ENCODE assay signal across 10 cellular contexts in genomic region chr5:54884195-54884536, GRCh38.
A peak's percentile ranks its signal among the peaks of the same experiment; 100 is the strongest.
DNase-seq lines count a peak whose midpoint lies in the region; ATAC-seq, FAIRE-seq and TF ChIP-seq lines count a peak whose summit lies in the region.
"Had no signal": no experiment of that assay in that cellular context is flagged by ENCODE, and none has a peak within 500 bp of the region (broad histone marks: within the 10 kb centered on the region; RNA-seq: fewer than 3 reads in every experiment).

No MANE protein-coding gene starts in this region.

- H3K79me2 ChIP-seq in GM12878 (ENCODE audit: control insufficient read depth, insufficient read depth, low read length) = no peaks in the 10 kb centered on the region

- no peak for DNase-seq in H7
- DNase-seq in GM12878 (ENCODE audit: low read depth, low spot score) = no peak
- peak; percentile 74 for DNase-seq in kidney
- no peak for DNase-seq in AG08396 (ENCODE audit: low spot score)
- DNase-seq in head of caudate nucleus = no peak
- no peak for DNase-seq in T-helper 17 cell
- DNase-seq: EL, NCI-H774 had no signal

- H3K27me3 Mint-ChIP-seq in T-helper 17 cell = peaks cover 82% of the 10 kb centered on the region

- peaks cover 13% of the 10 kb centered on the region for H3K4me1 Mint-ChIP-seq in T-helper 17 cell

- no peak overlapping the region for H3K27ac Mint-ChIP-seq in T-helper 17 cell

- no peaks in the 10 kb centered on the region for H4K20me1 ChIP-seq in GM12878 (ENCODE audit: control insufficient read depth, insufficient read depth)

- intact Hi-C loops in GM12878 (cut with micrococcal nuclease; ENCODE audit: unreplicated experiment) = no loop called here
- intact Hi-C loops in kidney (cut with DNase I) = no loop called here
- intact Hi-C loops in head of caudate nucleus (cut with DNase I) = no loop called here

- H3K36me3 ChIP-seq in H7 (replicated peaks; ENCODE audit: control insufficient read depth, insufficient read depth, low read length) = no peaks in the 10 kb centered on the region
- no peaks in the 10 kb centered on the region for H3K36me3 ChIP-seq in GM12878 (ENCODE audit: control insufficient read depth in 2 of 2, insufficient read depth in 2 of 2, low read length in 1 of 2)
- no peaks in the 10 kb centered on the region for H3K36me3 ChIP-seq in kidney (ENCODE audit: control insufficient read depth in 1 of 2, insufficient read depth in 2 of 2, low read length in 2 of 2)

- peaks cover 12% of the 10 kb centered on the region for H3K36me3 Mint-ChIP-seq in T-helper 17 cell (ENCODE audit: low read depth)

- H3K27me3 ChIP-seq in H7 (ENCODE audit: control insufficient read depth, insufficient read depth, low read length) = peaks cover 26% of the 10 kb centered on the region
- peaks cover 5 to 33% of the 10 kb centered on the region in 2 experiments for H3K27me3 ChIP-seq in GM12878 (replicated peaks in 1 of 2; ENCODE audit: control insufficient read depth in 2 of 2, insufficient read depth in 2 of 2, low read length in 1 of 2)

- H3K9me3 ChIP-seq in GM12878 (replicated peaks; ENCODE audit: control insufficient read depth, insufficient read depth, low read length) (no peaks in the 10 kb centered on the region; the same call in 2 of the 3 replicates), kidney (ENCODE audit: control insufficient read depth in 1 of 2, low read length in 2 of 2) (no peaks in the 10 kb centered on the region), T-helper 17 cell (ENCODE audit: control insufficient read depth, low read length, poor library complexity, severe bottlenecking) (no peaks in the 10 kb centered on the region)

- peak overlapping the region; percentile 56 for H3K4me3 ChIP-seq in H7 (ENCODE audit: insufficient read depth, low read depth, low read length)
- no peak overlapping the region for H3K4me3 ChIP-seq in GM12878
- H3K4me3 ChIP-seq in kidney (ENCODE audit: low read length in 2 of 2) = peak overlapping the region in 1 of 2 donors; percentile 65
- H3K4me3 ChIP-seq in skin epidermis = peak overlapping the region; percentile 24 to 47 (median 42)

- no peak for TF ChIP-seq POLR2A in GM12878 (IDR thresholded peaks at IDR 0.05; ENCODE audit: low read depth, low read length)

- no peak overlapping the region for H3K4me2 ChIP-seq in GM12878 (ENCODE audit: control insufficient read depth, insufficient read depth)

- no peak for TF ChIP-seq RAD21 in GM12878 (IDR thresholded peaks at IDR 0.05; ENCODE audit: insufficient read depth, low read depth, low read length)

- no peak overlapping the region for H3K27ac ChIP-seq in GM12878 (ENCODE audit: control insufficient read depth, insufficient read depth)
- H3K27ac ChIP-seq in kidney (ENCODE audit: low read depth in 2 of 2, low read length in 2 of 2) = no peak overlapping the region
- peak overlapping the region in 9 of 21 experiments; percentile 2 to 80 (median 65) for H3K27ac ChIP-seq in skin epidermis

- no peak for FAIRE-seq in GM12878 (lab: Jason Lieb, UNC)
- no peak for FAIRE-seq in kidney (lab: Jason Lieb, UNC)

- TF ChIP-seq CTCF in GM12878 (IDR thresholded peaks at IDR 0.05 in 2 of 3, conservative IDR thresholded peaks at IDR 0.05 in 1 of 3; ENCODE audit: control insufficient read depth in 2 of 3, extremely low read depth in 1 of 3, insufficient read depth in 1 of 3, low read depth in 3 of 3, low read length in 3 of 3) = no peak
- no peak for TF ChIP-seq CTCF in kidney (IDR thresholded peaks at IDR 0.05; ENCODE audit: borderline replicate concordance, extremely low read depth, insufficient read depth)

- SMC1A ChIA-PET in GM12878 (lab: Charles Lee; ENCODE audit: uncharacterized antibody, unreplicated experiment) = no interaction called here

- WGBS in GM12878 (ENCODE audit: insufficient coverage, insufficient replicate concordance, low lambda C conversion rate, missing lambda C conversion rate) = 46% methylated on average over 18 of the region's 18 CpGs

- no peak for ATAC-seq in GM12878
- ATAC-seq in HG03097 (IDR thresholded peaks at IDR 0.05; ENCODE audit: low FRiP score, unreplicated experiment) = no peak
- no peak for ATAC-seq in T-helper 17 cell

- H2AFZ ChIP-seq in GM12878 (ENCODE audit: control insufficient read depth, low read depth, low read length) = no peak overlapping the region

- RAD21 ChIA-PET in GM12878 (lab: Charles Lee; ENCODE audit: unreplicated experiment) = no interaction called here

- H3K4me3 Mint-ChIP-seq in T-helper 17 cell = no peak overlapping the region

- CTCF ChIA-PET in GM12878 (lab: Yijun Ruan, JAX) = no interaction called here

- TF ChIP-seq EP300 in GM12878 (IDR thresholded peaks at IDR 0.05; ENCODE audit: borderline replicate concordance in 1 of 2, control insufficient read depth in 1 of 2, low read depth in 2 of 2, low read length in 2 of 2) = no peak

- BruUV-seq in GM12878 (replicated peaks; lab: Mats Ljungman, UMichigan) = no TSS peak

- in situ Hi-C loops in GM12878 (cut with MboI) = no loop called here

- H3K9ac ChIP-seq in GM12878 (ENCODE audit: control insufficient read depth, insufficient read depth, low read length) (no peak overlapping the region), kidney (ENCODE audit: low read length in 2 of 2) (peak overlapping the region in 1 of 2 donors; percentile 51)

- H3K4me1 ChIP-seq in GM12878 (ENCODE audit: control insufficient read depth, insufficient read depth, low read length) (no peaks in the 10 kb centered on the region), kidney (ENCODE audit: control insufficient read depth in 1 of 2, insufficient read depth in 1 of 2, low read depth in 1 of 2, low read length in 2 of 2) (peaks cover 7 to 10% of the 10 kb centered on the region in 2 donors)

- POLR2A ChIA-PET in GM12878 (lab: Charles Lee) = no interaction called here

TF ChIP-seq in GM12878, 131 proteins besides CTCF, POLR2A, EP300 and RAD21:
- TF ChIP-seq, protein P1, sequence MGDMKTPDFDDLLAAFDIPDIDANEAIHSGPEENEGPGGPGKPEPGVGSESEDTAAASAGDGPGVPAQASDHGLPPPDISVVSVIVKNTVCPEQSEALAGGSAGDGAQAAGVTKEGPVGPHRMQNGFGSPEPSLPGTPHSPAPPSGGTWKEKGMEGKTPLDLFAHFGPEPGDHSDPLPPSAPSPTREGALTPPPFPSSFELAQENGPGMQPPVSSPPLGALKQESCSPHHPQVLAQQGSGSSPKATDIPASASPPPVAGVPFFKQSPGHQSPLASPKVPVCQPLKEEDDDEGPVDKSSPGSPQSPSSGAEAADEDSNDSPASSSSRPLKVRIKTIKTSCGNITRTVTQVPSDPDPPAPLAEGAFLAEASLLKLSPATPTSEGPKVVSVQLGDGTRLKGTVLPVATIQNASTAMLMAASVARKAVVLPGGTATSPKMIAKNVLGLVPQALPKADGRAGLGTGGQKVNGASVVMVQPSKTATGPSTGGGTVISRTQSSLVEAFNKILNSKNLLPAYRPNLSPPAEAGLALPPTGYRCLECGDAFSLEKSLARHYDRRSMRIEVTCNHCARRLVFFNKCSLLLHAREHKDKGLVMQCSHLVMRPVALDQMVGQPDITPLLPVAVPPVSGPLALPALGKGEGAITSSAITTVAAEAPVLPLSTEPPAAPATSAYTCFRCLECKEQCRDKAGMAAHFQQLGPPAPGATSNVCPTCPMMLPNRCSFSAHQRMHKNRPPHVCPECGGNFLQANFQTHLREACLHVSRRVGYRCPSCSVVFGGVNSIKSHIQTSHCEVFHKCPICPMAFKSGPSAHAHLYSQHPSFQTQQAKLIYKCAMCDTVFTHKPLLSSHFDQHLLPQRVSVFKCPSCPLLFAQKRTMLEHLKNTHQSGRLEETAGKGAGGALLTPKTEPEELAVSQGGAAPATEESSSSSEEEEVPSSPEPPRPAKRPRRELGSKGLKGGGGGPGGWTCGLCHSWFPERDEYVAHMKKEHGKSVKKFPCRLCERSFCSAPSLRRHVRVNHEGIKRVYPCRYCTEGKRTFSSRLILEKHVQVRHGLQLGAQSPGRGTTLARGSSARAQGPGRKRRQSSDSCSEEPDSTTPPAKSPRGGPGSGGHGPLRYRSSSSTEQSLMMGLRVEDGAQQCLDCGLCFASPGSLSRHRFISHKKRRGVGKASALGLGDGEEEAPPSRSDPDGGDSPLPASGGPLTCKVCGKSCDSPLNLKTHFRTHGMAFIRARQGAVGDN (IDR thresholded peaks at IDR 0.05) = no peak
- TF ChIP-seq SUZ12 (IDR thresholded peaks at IDR 0.05; ENCODE audit: unreplicated experiment) = peak; percentile 13
- no peak for TF ChIP-seq IKZF1 (conservative IDR thresholded peaks at IDR 0.05)
- no peak for TF ChIP-seq SMAD1 (IDR thresholded peaks at IDR 0.05; ENCODE audit: low read depth, partially characterized antibody)
- TF ChIP-seq MTA3 (IDR thresholded peaks at IDR 0.05; ENCODE audit: borderline replicate concordance, low read length) = no peak
